Comparison of ENCODE assay signal across 14 cellular contexts in the genomic region with DNA sequence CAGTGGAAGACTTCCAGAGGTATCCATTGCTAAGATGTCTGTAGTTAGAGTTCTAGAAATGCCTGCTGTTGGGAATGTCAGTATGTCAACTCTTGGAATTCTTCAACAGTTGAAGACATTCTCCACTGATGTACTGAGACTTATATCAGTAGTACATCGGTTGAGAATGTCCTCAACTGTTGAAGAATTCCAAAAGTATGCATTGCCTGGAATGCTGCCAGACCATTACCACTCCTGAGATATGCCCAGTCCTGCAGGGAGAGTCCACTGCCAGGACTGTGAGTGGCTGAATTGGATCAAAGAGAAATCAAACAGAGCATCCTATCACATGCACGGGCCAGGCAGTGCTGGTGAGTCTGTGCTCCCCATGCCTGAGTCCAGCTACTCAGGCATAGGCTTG. TPM values are rescaled to one million over a fixed set of nuclear protein-coding genes. Genes with fewer than 3 reads are reported as not detected.
DNase-seq lines count a peak whose midpoint lies in the region; ATAC-seq and TF ChIP-seq lines count a peak whose summit lies in the region.
"Had no signal": no experiment of that assay in that cellular context is flagged by ENCODE, and none has a peak within 500 bp of the region (broad histone marks: within the 10 kb centered on the region; RNA-seq: fewer than 3 reads in every experiment).

No MANE protein-coding gene starts in this region.

- peak; percentile 91 for DNase-seq in A172 (ENCODE audit: low spot score)
- peak; percentile 73 for DNase-seq in EL
- peak; percentile 45 for DNase-seq in astrocyte of the cerebellum (ENCODE audit: low read depth)
- peak; percentile 62 for DNase-seq in glomerular visceral epithelial cell (ENCODE audit: extremely low spot score)
- DNase-seq in H4 (ENCODE audit: low spot score): no peak
- DNase-seq in GM10248 (ENCODE audit: extremely low spot score): no peak
- DNase-seq: activated CD4-positive, alpha-beta T cell treated with anti-CD3 and anti-CD28 coated beads for 48 hours; midbrain; NCI-H187; NCI-H524 treated with DMSO at 0.1 percent for 48 hours; psoas muscle; RPMI8226 had no signal

- TF ChIP-seq CTCF in astrocyte of the cerebellum (IDR thresholded peaks at IDR 0.05; ENCODE audit: low read depth, low read length, missing control alignments): no peak
- no peak for TF ChIP-seq CTCF in GM10248 (IDR thresholded peaks at IDR 0.05; ENCODE audit: control extremely low read depth, extremely low read depth, low read depth, missing control alignments)

- ATAC-seq in HG02938 (IDR thresholded peaks at IDR 0.05; ENCODE audit: unreplicated experiment) (no peak), GM19452 (IDR thresholded peaks at IDR 0.05; ENCODE audit: unreplicated experiment) (no peak)
- ATAC-seq: psoas muscle had no signal

- CTCF ChIA-PET in GM10248 (lab: Yijun Ruan, JAX): no interaction called here

- POLR2A ChIA-PET in GM10248 (lab: Yijun Ruan, JAX): no interaction called here

- no peak overlapping the region for H3K4me3 ChIP-seq in astrocyte of the cerebellum (ENCODE audit: low read depth, low read length)
- H3K4me3 ChIP-seq: psoas muscle had no signal

- in situ Hi-C loops in astrocyte of the cerebellum (cut with HindIII; ENCODE audit: low sequenced_read_pairs): no loop called here

RNA-seq across cellular contexts. Expression of a gene that starts 42.0 kb away (rescaled TPM):
- total RNA-seq in A172 (2014; rRNA removed; shearing (Covaris generic)): 1.3 and 6.6 TPM in 2 replicates
- total RNA-seq in H4 (2014; rRNA removed; shearing (Covaris generic)): 1.0 and 2.2 TPM in 2 replicates

Comparison
In these comparisons a context has a peak if more than half of its experiments do, and no peak if none do; other contexts are left out.
1. DNase-seq: peak in A172 (single experiment), EL (single experiment), astrocyte of the cerebellum (single experiment) and glomerular visceral epithelial cell (single experiment); none in H4 (single experiment) and GM10248 (single experiment).